14 cellular contexts compared by ENCODE assay signal in the genomic region with DNA sequence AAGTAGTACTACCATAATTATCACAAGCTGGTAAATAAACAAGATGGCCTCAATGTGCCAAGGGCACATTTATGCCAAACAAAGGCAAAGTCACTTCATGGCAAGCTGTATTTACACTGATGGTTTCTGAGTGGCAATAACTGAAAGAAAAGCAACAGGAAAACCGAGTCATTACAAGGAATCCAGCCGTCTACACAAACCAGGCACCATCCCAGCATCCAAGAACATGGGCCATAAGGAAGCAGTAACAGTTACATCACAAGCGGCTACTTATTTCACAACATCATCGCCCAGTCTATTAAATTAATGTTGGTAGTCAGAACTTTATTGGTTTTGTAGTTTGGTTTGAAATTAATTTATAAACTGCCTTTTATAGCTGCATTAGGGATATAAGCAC.
DNase-seq lines count a peak whose midpoint lies in the region; ATAC-seq and TF ChIP-seq lines count a peak whose summit lies in the region.
"Had no signal": no experiment of that assay in that cellular context is flagged by ENCODE, and none has a peak within 500 bp of the region (broad histone marks: within the 10 kb centered on the region; RNA-seq: fewer than 3 reads in every experiment).

No MANE protein-coding gene starts in this region.

- intact Hi-C loops in activated CD4-positive, alpha-beta T cell treated with anti-CD3 and anti-CD28 coated beads for 36 hours (cut with DNase I, micrococcal nuclease), result loop anchor here (5.0 kb wide), 3 partner anchors 41 to 99 kb away; no protein-coding TSS in a partner anchor

- H3K36me3 Mint-ChIP-seq in activated CD4-positive, alpha-beta T cell treated with anti-CD3 and anti-CD28 coated beads for 36 hours (ENCODE audit: low read depth), result peaks cover 8% of the 10 kb centered on the region
- H3K36me3 Mint-ChIP-seq in activated naive CD8-positive, alpha-beta T cell, result peaks cover 3% of the 10 kb centered on the region
- H3K36me3 Mint-ChIP-seq in neural progenitor cell, result peaks cover 7% of the 10 kb centered on the region

- H3F3A ChIP-seq in neural progenitor cell (ENCODE audit: low read depth), result peaks cover 14% of the 10 kb centered on the region

- peak overlapping the region; percentile 94 for H3K27ac Mint-ChIP-seq in activated CD4-positive, alpha-beta T cell treated with anti-CD3 and anti-CD28 coated beads for 36 hours
- H3K27ac Mint-ChIP-seq in activated naive CD8-positive, alpha-beta T cell, result peak overlapping the region; percentile 99
- peak overlapping the region; percentile 51 for H3K27ac Mint-ChIP-seq in neural progenitor cell

- H3K9me3 ChIP-seq in neural progenitor cell (ENCODE audit: low read depth), result no peaks in the 10 kb centered on the region
- H3K9me3 ChIP-seq: transverse colon had no signal

- CTCF ChIA-PET in activated CD4-positive, alpha-beta T cell treated with anti-CD3 and anti-CD28 coated beads for 36 hours (lab: Charles Lee), result interaction anchor here (0.6 to 3.9 kb wide), 11 partner anchors 16 to 254 kb away, joined by 3 to 16 read pairs (median 3); no protein-coding TSS in a partner anchor

- no peak for TF ChIP-seq CTCF in neural progenitor cell (IDR thresholded peaks at IDR 0.05)

- no peak overlapping the region for H3K9ac ChIP-seq in neural progenitor cell

- H3K27ac ChIP-seq in neural progenitor cell, result no peak overlapping the region
- H3K27ac ChIP-seq: transverse colon had no signal

- H4K20me1 ChIP-seq in neural progenitor cell (ENCODE audit: low read depth), result peaks cover 68% of the 10 kb centered on the region

- no peaks in the 10 kb centered on the region for H3K27me3 ChIP-seq in neural progenitor cell
- H3K27me3 ChIP-seq: transverse colon had no signal

- H3K9me3 Mint-ChIP-seq in activated CD4-positive, alpha-beta T cell treated with anti-CD3 and anti-CD28 coated beads for 36 hours (ENCODE audit: low read depth), result peaks cover 2% of the 10 kb centered on the region
- H3K9me3 Mint-ChIP-seq in activated naive CD8-positive, alpha-beta T cell (ENCODE audit: low read depth), result no peaks in the 10 kb centered on the region
- H3K9me3 Mint-ChIP-seq in neural progenitor cell, result no peaks in the 10 kb centered on the region

- H3K36me3 ChIP-seq in neural progenitor cell, result no peaks in the 10 kb centered on the region
- H3K36me3 ChIP-seq: transverse colon had no signal

- H3K27me3 Mint-ChIP-seq in activated CD4-positive, alpha-beta T cell treated with anti-CD3 and anti-CD28 coated beads for 36 hours, result no peaks in the 10 kb centered on the region
- H3K27me3 Mint-ChIP-seq in activated naive CD8-positive, alpha-beta T cell, result no peaks in the 10 kb centered on the region
- H3K27me3 Mint-ChIP-seq in neural progenitor cell (ENCODE audit: insufficient read depth, low read depth), result no peaks in the 10 kb centered on the region

- POLR2A ChIA-PET in activated CD4-positive, alpha-beta T cell treated with anti-CD3 and anti-CD28 coated beads for 36 hours (lab: Charles Lee), result interaction anchor here (0.7 kb wide), 1 partner anchor 43 kb away, joined by 3 read pairs; no protein-coding TSS in a partner anchor

- no peak for ATAC-seq in activated CD4-positive, alpha-beta T cell treated with anti-CD3 and anti-CD28 coated beads for 36 hours
- no peak for ATAC-seq in GM19467 (IDR thresholded peaks at IDR 0.05; ENCODE audit: unreplicated experiment)

- peaks cover 89% of the 10 kb centered on the region for H3K79me2 ChIP-seq in neural progenitor cell (ENCODE audit: low read depth)

- peak overlapping the region; percentile 35 for H3K4me3 Mint-ChIP-seq in activated CD4-positive, alpha-beta T cell treated with anti-CD3 and anti-CD28 coated beads for 36 hours
- peak overlapping the region; percentile 86 for H3K4me3 Mint-ChIP-seq in activated naive CD8-positive, alpha-beta T cell
- no peak overlapping the region for H3K4me3 Mint-ChIP-seq in neural progenitor cell

- H3K4me1 ChIP-seq in neural progenitor cell, result peaks cover 29% of the 10 kb centered on the region

- peaks cover 56% of the 10 kb centered on the region for H3K4me1 Mint-ChIP-seq in activated CD4-positive, alpha-beta T cell treated with anti-CD3 and anti-CD28 coated beads for 36 hours
- peaks cover 39% of the 10 kb centered on the region for H3K4me1 Mint-ChIP-seq in activated naive CD8-positive, alpha-beta T cell (ENCODE audit: low read depth)
- H3K4me1 Mint-ChIP-seq in neural progenitor cell, result peaks cover 45% of the 10 kb centered on the region

- no peak overlapping the region for H3K4me3 ChIP-seq in neural progenitor cell
- H3K4me3 ChIP-seq: transverse colon had no signal

- H3K4me2 ChIP-seq in neural progenitor cell, result no peak overlapping the region

- DNase-seq in activated CD4-positive, alpha-beta T cell treated with anti-CD3 and anti-CD28 coated beads for 36 hours, result no peak
- DNase-seq in activated CD4-positive, alpha-beta T cell treated with anti-CD3 and anti-CD28 coated beads for 4 hours, result no peak
- DNase-seq in NCI-H2029 (lab: John Stamatoyannopoulos, UW), result peak; percentile 89
- no peak for DNase-seq in neural progenitor cell (ENCODE audit: low spot score)
- DNase-seq in stimulated activated CD4-positive, alpha-beta T cell treated with anti-CD3 and anti-CD28 coated beads, Interleukin-4, amount 100 ng/mL, for 1 hour, result no peak
- DNase-seq in NOMO-1 (lab: John Stamatoyannopoulos, UW; ENCODE audit: unreplicated experiment in 2 of 2), result no peak
- DNase-seq: ACHN, islet precursor cell, NCI-H774, occipital lobe, T-helper 9 cell, transverse colon had no signal

- H2AFZ ChIP-seq in neural progenitor cell (replicated peaks), result no peak overlapping the region
